ENCODE assay signal across 8 cellular contexts in the genomic region with DNA sequence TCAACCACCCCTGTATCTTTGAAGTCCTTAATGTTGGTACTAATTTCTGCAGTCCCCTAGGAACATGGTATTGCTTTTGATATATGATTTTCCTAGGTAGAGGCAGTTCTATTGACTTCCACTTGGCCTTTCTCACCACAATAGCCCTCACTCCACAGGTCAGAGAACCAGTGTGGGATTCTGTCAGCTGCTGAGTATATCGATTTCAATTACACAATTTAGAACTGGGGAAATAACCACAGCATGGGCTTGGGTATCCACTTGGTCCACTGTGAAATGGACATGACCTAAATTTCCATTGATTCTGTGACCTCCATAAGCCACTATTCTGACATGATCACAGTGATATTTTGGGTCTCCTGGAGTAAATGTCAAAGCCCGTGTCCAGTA.
"Had no signal": no experiment of that assay in that cellular context is flagged by ENCODE, and none has a peak within 500 bp of the region (broad histone marks: within the 10 kb centered on the region; RNA-seq: fewer than 3 reads in every experiment).

No MANE protein-coding gene starts in this region.

- DNase-seq: GM23248, GOT3, H7, HFFc6, IMR-90 had no signal

- H3K27ac ChIP-seq: GM23248 had no signal

- H2AFZ ChIP-seq: GM23248 had no signal

- H3K27ac Mint-ChIP-seq: HFFc6 had no signal

- H3K9ac ChIP-seq: GM23248 had no signal

- FAIRE-seq: HTR-8/SVneo had no signal

- ATAC-seq: HCT116 had no signal

- H3K4me3 Mint-ChIP-seq: HFFc6 had no signal

- H3K4me3 ChIP-seq: GM23248, HAP-1 had no signal

- H3K9me3 ChIP-seq: HAP-1 had no signal

- H3K9me3 Mint-ChIP-seq: HFFc6 had no signal

- H3K36me3 ChIP-seq: HAP-1 had no signal
